Comparison of ENCODE assay signal across 27 cellular contexts in genomic region chr15:31551323-31551722, GRCh38.
A peak's percentile ranks its signal among the peaks of the same experiment; 100 is the strongest.
DNase-seq lines count a peak whose midpoint lies in the region; ATAC-seq, FAIRE-seq and TF ChIP-seq lines count a peak whose summit lies in the region.
"Had no signal": no experiment of that assay in that cellular context is flagged by ENCODE, and none has a peak within 500 bp of the region (broad histone marks: within the 10 kb centered on the region; RNA-seq: fewer than 3 reads in every experiment).

No MANE protein-coding gene starts in this region.

- no peak overlapping the region for H3K23ac ChIP-seq in H1 (ENCODE audit: insufficient read length)

- H3K9me3 Mint-ChIP-seq in activated CD4-positive, alpha-beta T cell treated with anti-CD3 and anti-CD28 coated beads for 36 hours (ENCODE audit: low read depth): no peaks in the 10 kb centered on the region
- H3K9me3 Mint-ChIP-seq: activated T-cell treated with anti-CD3 and anti-CD28 coated beads, Interleukin-2, amount 50 U/mL, for 24 hours; H9; natural killer cell treated with Interleukin-12 subunit alpha and Interleukin-12 subunit beta and Interleukin-15 and Interleukin-18, amount 100 ng/mL, for 72 hours; stimulated activated memory B cell treated with anti-CD40 and anti-IgM and Interleukin-4, amounts not matched to agents 10 μg/mL and 1 μg/mL and 100 μg/mL, for 72 hours had no signal

- H3K4me3 Mint-ChIP-seq in activated CD4-positive, alpha-beta T cell treated with anti-CD3 and anti-CD28 coated beads for 36 hours: no peak overlapping the region
- H3K4me3 Mint-ChIP-seq: activated T-cell treated with anti-CD3 and anti-CD28 coated beads, Interleukin-2, amount 50 U/mL, for 24 hours; H9; natural killer cell treated with Interleukin-12 subunit alpha and Interleukin-12 subunit beta and Interleukin-15 and Interleukin-18, amount 100 ng/mL, for 72 hours; stimulated activated memory B cell treated with anti-CD40 and anti-IgM and Interleukin-4, amounts not matched to agents 10 μg/mL and 1 μg/mL and 100 μg/mL, for 72 hours had no signal

- peak overlapping the region; percentile 45; the same call in 1 of the 2 replicates for H4K8ac ChIP-seq in H1 (ENCODE audit: extremely low read depth, insufficient read depth, low read length)

- no peak for FAIRE-seq in H1 (lab: Jason Lieb, UNC)
- FAIRE-seq: endothelial cell of umbilical vein, G401.6, K562 had no signal

- no peak for TF ChIP-seq POLR2A in H1 (IDR thresholded peaks at IDR 0.05; ENCODE audit: control extremely low read depth in 1 of 2, low read depth in 2 of 2, low read length in 2 of 2)

- TF ChIP-seq EP300 in H1 (IDR thresholded peaks at IDR 0.05; ENCODE audit: borderline replicate concordance in 1 of 2, low read depth in 2 of 2, low read length in 2 of 2): no peak

- H3K27me3 ChIP-seq in H1 (replicated peaks in 1 of 4; ENCODE audit: control insufficient read depth in 3 of 4, extremely low read depth in 1 of 4, insufficient read depth in 3 of 4, low read length in 3 of 4) (no peaks in the 10 kb centered on the region), MG63 (no peaks in the 10 kb centered on the region)
- H3K27me3 ChIP-seq: gastroesophageal sphincter, upper lobe of right lung had no signal

- H2BK20ac ChIP-seq in H1 (ENCODE audit: low read length): no peak overlapping the region

- H3K79me1 ChIP-seq in H1 (ENCODE audit: low read depth, low read length): no peaks in the 10 kb centered on the region

- H2BK5ac ChIP-seq in H1 (ENCODE audit: low read depth, low read length): no peak overlapping the region

- H3K4me2 ChIP-seq in H1 (ENCODE audit: insufficient read depth in 1 of 2, low read depth in 2 of 2, low read length in 2 of 2): no peak overlapping the region

- no peak overlapping the region for H4K5ac ChIP-seq in H1 (ENCODE audit: insufficient read length, low read depth, low read length)

- H3K36me3 Mint-ChIP-seq in activated CD4-positive, alpha-beta T cell treated with anti-CD3 and anti-CD28 coated beads for 36 hours (ENCODE audit: low read depth): no peaks in the 10 kb centered on the region
- H3K36me3 Mint-ChIP-seq: natural killer cell treated with Interleukin-12 subunit alpha and Interleukin-12 subunit beta and Interleukin-15 and Interleukin-18, amount 100 ng/mL, for 72 hours; stimulated activated memory B cell treated with anti-CD40 and anti-IgM and Interleukin-4, amounts not matched to agents 10 μg/mL and 1 μg/mL and 100 μg/mL, for 72 hours had no signal

- H4K20me1 ChIP-seq in H1 (replicated peaks in 1 of 2; ENCODE audit: control insufficient read depth in 1 of 2, insufficient read depth in 2 of 2, low read length in 2 of 2): no peaks in the 10 kb centered on the region

- no peak for TF ChIP-seq RAD21 in H1 (IDR thresholded peaks at IDR 0.05 in 1 of 2, conservative IDR thresholded peaks at IDR 0.05 in 1 of 2; ENCODE audit: low read depth in 2 of 2, low read length in 2 of 2)

- intact Hi-C loops in activated CD4-positive, alpha-beta T cell treated with anti-CD3 and anti-CD28 coated beads for 36 hours (cut with DNase I, micrococcal nuclease): no loop called here

- no peak for TF ChIP-seq CTCF in H1 (IDR thresholded peaks at IDR 0.05; ENCODE audit: control extremely low read depth in 1 of 3, insufficient read depth in 1 of 3, low read depth in 1 of 3, low read length in 3 of 3)

- 92% methylated on average over 5 of the region's 5 CpGs; no CpG with 5 or more reads in 1 of the 2 experiments for WGBS in H1 (ENCODE audit: extremely low coverage in 1 of 2, insufficient coverage in 1 of 2, insufficient read length in 1 of 2, insufficient replicate concordance in 2 of 2, low coverage in 1 of 2, low lambda C conversion rate in 2 of 2, missing lambda C conversion rate in 1 of 2), 2 experiments

- H2BK120ac ChIP-seq in H1 (replicated peaks; ENCODE audit: low read depth, low read length): no peak overlapping the region

- H3K23me2 ChIP-seq in H1 (ENCODE audit: low read depth, low read length): no peaks in the 10 kb centered on the region

- POLR2A ChIA-PET in activated CD4-positive, alpha-beta T cell treated with anti-CD3 and anti-CD28 coated beads for 36 hours (lab: Charles Lee): no interaction called here
- POLR2A ChIA-PET in H1 (lab: Charles Lee; ENCODE audit: partially characterized antibody): no interaction called here

- CTCF ChIA-PET in activated CD4-positive, alpha-beta T cell treated with anti-CD3 and anti-CD28 coated beads for 36 hours (lab: Charles Lee): no interaction called here
- CTCF ChIA-PET in H1 (lab: Charles Lee; ENCODE audit: partially characterized antibody): no interaction called here

- H3K27ac ChIP-seq in H1 (ENCODE audit: low read depth, low read length): no peak overlapping the region
- H3K27ac ChIP-seq: gastroesophageal sphincter, psoas muscle, upper lobe of right lung had no signal

- H3K36me3 ChIP-seq in H1 (ENCODE audit: control insufficient read depth in 2 of 4, insufficient read depth in 4 of 4, low read length in 3 of 4) (no peaks in the 10 kb centered on the region), MG63 (no peaks in the 10 kb centered on the region)
- H3K36me3 ChIP-seq: gastroesophageal sphincter, upper lobe of right lung had no signal

- H2BK15ac ChIP-seq in H1 (ENCODE audit: low read length): no peak overlapping the region

- no peak overlapping the region for H4K91ac ChIP-seq in H1 (replicated peaks; ENCODE audit: insufficient read length, low read length)

- no peak overlapping the region for H3K14ac ChIP-seq in H1 (ENCODE audit: insufficient read length)

- H3K4me1 Mint-ChIP-seq in activated CD4-positive, alpha-beta T cell treated with anti-CD3 and anti-CD28 coated beads for 36 hours: peaks cover 3% of the 10 kb centered on the region
- H3K4me1 Mint-ChIP-seq: stimulated activated memory B cell treated with anti-CD40 and anti-IgM and Interleukin-4, amounts not matched to agents 10 μg/mL and 1 μg/mL and 100 μg/mL, for 72 hours had no signal

- H2BK12ac ChIP-seq in H1 (ENCODE audit: low read depth, low read length): no peak overlapping the region

- H3K79me2 ChIP-seq in H1 (ENCODE audit: control insufficient read depth in 1 of 2, insufficient read depth in 2 of 2, low read length in 2 of 2): no peaks in the 10 kb centered on the region

- no peak overlapping the region for H3K18ac ChIP-seq in H1 (ENCODE audit: extremely low read depth, low read length)

- no peak overlapping the region for H2AK5ac ChIP-seq in H1 (ENCODE audit: low read depth, low read length)

- ATAC-seq in activated CD4-positive, alpha-beta T cell treated with anti-CD3 and anti-CD28 coated beads for 36 hours: peak; percentile 82
- ATAC-seq: gastroesophageal sphincter; K562; left cardiac atrium; natural killer cell treated with Interleukin-12 subunit alpha and Interleukin-12 subunit beta and Interleukin-15 and Interleukin-18, amount 100 ng/mL, for 72 hours; Panc1; psoas muscle; stimulated activated memory B cell treated with anti-CD40 and anti-IgM and Interleukin-4, amounts not matched to agents 10 μg/mL and 1 μg/mL and 100 μg/mL, for 72 hours; upper lobe of right lung had no signal

- H3K4ac ChIP-seq in H1 (replicated peaks; ENCODE audit: insufficient read length, low read depth, low read length): no peak overlapping the region

- no peak overlapping the region for H3K56ac ChIP-seq in H1 (replicated peaks; ENCODE audit: insufficient read length, low read depth, low read length)

- H3K27me3 Mint-ChIP-seq in activated CD4-positive, alpha-beta T cell treated with anti-CD3 and anti-CD28 coated beads for 36 hours: peaks cover 4% of the 10 kb centered on the region

- peak; percentile 40 for DNase-seq in activated CD4-positive, alpha-beta T cell treated with anti-CD3 and anti-CD28 coated beads for 36 hours
- no peak for DNase-seq in activated CD4-positive, alpha-beta T cell treated with anti-CD3 and anti-CD28 coated beads for 1 hour
- DNase-seq in NCI-H1436 treated with DMSO at 0.1 percent for 48 hours (lab: John Stamatoyannopoulos, UW): peak; percentile 27
- peak; percentile 63 for DNase-seq in NCI-H748 (lab: John Stamatoyannopoulos, UW; ENCODE audit: unreplicated experiment)
- DNase-seq in H1 (ENCODE audit: low read depth in 1 of 2, low spot score in 2 of 2): no peak
- DNase-seq in cortex of kidney (lab: John Stamatoyannopoulos, UW): no peak
- DNase-seq in NCI-H1694 treated with DMSO at 0.1 percent for 48 hours (lab: John Stamatoyannopoulos, UW): no peak
- DNase-seq in MG63: no peak
- DNase-seq: activated CD4-positive, alpha-beta T cell treated with anti-CD3 and anti-CD28 coated beads for 48 hours; activated naive CD4-positive, alpha-beta T cell treated with anti-CD3 and anti-CD28 coated beads, Interleukin-2, amount 50 U/mL, for 16 hours; activated T-cell treated with anti-CD3 and anti-CD28 coated beads, Interleukin-2, amount 50 U/mL, for 24 hours; H9; hippocampal formation; left cardiac atrium; NCI-H1092 treated with DMSO at 0.1 percent for 48 hours; NCI-H2171; psoas muscle; SHP77 treated with DMSO at 0.1 percent for 48 hours; upper lobe of right lung had no signal

- H2AFZ ChIP-seq in H1 (ENCODE audit: low read length): no peak overlapping the region

- H3K4me3 ChIP-seq in H1 (ENCODE audit: extremely low read depth in 1 of 4, insufficient read depth in 2 of 4, low read depth in 3 of 4, low read length in 4 of 4): no peak overlapping the region
- H3K4me3 ChIP-seq in MG63: no peak overlapping the region
- H3K4me3 ChIP-seq: gastroesophageal sphincter, K562, lung, psoas muscle, upper lobe of right lung had no signal

- H3K4me1 ChIP-seq in H1 (replicated peaks in 1 of 4; ENCODE audit: control insufficient read depth in 3 of 4, insufficient read depth in 4 of 4, low read length in 3 of 4): no peaks in the 10 kb centered on the region
- H3K4me1 ChIP-seq: psoas muscle had no signal

- H3K9me3 ChIP-seq in H1 (ENCODE audit: insufficient read depth in 2 of 2, low read depth in 1 of 2, low read length in 1 of 2): no peaks in the 10 kb centered on the region
- H3K9me3 ChIP-seq in MG63: no peaks in the 10 kb centered on the region
- H3K9me3 ChIP-seq: gastroesophageal sphincter, psoas muscle, upper lobe of right lung had no signal

- no peak overlapping the region for H3K9ac ChIP-seq in H1 (replicated peaks in 1 of 4; ENCODE audit: extremely low read depth in 1 of 4, low read depth in 3 of 4, low read length in 3 of 4)

- no peak overlapping the region for H3K27ac Mint-ChIP-seq in activated CD4-positive, alpha-beta T cell treated with anti-CD3 and anti-CD28 coated beads for 36 hours
- H3K27ac Mint-ChIP-seq: activated T-cell treated with anti-CD3 and anti-CD28 coated beads, Interleukin-2, amount 50 U/mL, for 24 hours; H9; natural killer cell treated with Interleukin-12 subunit alpha and Interleukin-12 subunit beta and Interleukin-15 and Interleukin-18, amount 100 ng/mL, for 72 hours; stimulated activated memory B cell treated with anti-CD40 and anti-IgM and Interleukin-4, amounts not matched to agents 10 μg/mL and 1 μg/mL and 100 μg/mL, for 72 hours had no signal

TF ChIP-seq in H1, 55 proteins besides CTCF, POLR2A, EP300 and RAD21 (continues in another document):
- TF ChIP-seq TEAD4 (IDR thresholded peaks at IDR 0.05; ENCODE audit: low read depth, low read length): no peak
- TF ChIP-seq ATF3 (IDR thresholded peaks at IDR 0.05; ENCODE audit: insufficient read depth, low read depth, low read length): no peak

Comparison
In these comparisons a context has a peak if more than half of its experiments do, and no peak if none do; other contexts are left out.
1. DNase-seq: peak in activated CD4-positive, alpha-beta T cell treated with anti-CD3 and anti-CD28 coated beads for 36 hours (single experiment), NCI-H1436 treated with DMSO at 0.1 percent for 48 hours (single experiment) and NCI-H748 (single experiment); none in activated CD4-positive, alpha-beta T cell treated with anti-CD3 and anti-CD28 coated beads for 1 hour (single experiment), H1 (0 of 2), cortex of kidney (single experiment), NCI-H1694 treated with DMSO at 0.1 percent for 48 hours (single experiment) and MG63 (single experiment).